ENCODE assay signal across 1 cellular context in the genomic region with DNA sequence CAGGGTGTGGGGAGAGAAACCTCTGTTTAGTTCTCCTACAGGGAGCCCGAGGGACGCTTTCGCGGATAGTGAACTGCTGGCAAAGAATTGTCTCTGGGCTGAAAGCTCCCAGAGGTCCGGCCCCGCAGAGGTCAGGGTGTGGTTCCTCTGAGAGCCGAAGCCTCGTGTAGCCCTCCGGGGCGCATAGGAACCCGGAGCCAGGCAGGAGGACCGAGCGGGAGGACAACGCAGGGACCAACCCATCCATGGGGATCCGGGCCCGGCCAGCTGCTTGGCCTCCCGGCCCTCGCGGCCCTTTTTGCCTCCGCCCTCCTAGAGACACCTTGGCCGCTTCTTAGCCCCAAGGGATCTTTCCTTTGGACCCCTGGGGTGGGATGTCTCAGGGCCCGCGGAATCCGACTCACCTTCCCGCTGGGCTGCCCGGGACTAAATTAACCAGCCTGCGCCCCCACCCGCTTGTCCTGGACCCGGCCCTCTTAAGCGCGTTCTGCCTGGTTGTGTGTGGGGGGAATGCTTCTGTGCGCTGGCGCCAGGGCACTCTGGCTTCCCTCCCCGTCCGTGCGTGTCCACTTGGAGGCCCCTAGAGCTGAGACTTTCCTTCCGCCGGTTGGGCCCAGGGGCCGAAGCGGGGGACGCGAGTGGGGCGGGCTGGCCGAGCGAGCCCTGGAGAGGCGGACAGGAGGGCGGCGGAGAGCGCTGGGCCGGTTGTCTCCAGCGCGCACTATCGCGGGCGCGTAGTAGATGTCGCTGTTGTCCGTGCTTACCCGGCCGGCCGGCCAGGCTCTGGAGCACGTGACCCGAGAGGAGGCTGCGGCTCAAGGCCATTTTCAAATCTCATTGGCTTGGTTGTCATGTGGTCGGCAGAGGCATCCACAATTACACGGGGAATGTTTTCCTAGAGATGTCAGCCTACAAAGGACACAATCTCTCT.
A peak's percentile ranks its signal among the peaks of the same experiment; 100 is the strongest.
TF ChIP-seq lines count a peak whose summit lies in the region.

A gene (plus strand): TSS at position 896 of the 931 bp plus-strand sequence. CDS start 56 bp downstream, outside the sequence.

TF ChIP-seq in K562, 482 proteins besides CTCF, POLR2A, EP300 and RAD21 (continued from another document):
- no peak for TF ChIP-seq ZNF785 (CRISPR knock-in tag; IDR thresholded peaks at IDR 0.05)
- TF ChIP-seq, protein P1, sequence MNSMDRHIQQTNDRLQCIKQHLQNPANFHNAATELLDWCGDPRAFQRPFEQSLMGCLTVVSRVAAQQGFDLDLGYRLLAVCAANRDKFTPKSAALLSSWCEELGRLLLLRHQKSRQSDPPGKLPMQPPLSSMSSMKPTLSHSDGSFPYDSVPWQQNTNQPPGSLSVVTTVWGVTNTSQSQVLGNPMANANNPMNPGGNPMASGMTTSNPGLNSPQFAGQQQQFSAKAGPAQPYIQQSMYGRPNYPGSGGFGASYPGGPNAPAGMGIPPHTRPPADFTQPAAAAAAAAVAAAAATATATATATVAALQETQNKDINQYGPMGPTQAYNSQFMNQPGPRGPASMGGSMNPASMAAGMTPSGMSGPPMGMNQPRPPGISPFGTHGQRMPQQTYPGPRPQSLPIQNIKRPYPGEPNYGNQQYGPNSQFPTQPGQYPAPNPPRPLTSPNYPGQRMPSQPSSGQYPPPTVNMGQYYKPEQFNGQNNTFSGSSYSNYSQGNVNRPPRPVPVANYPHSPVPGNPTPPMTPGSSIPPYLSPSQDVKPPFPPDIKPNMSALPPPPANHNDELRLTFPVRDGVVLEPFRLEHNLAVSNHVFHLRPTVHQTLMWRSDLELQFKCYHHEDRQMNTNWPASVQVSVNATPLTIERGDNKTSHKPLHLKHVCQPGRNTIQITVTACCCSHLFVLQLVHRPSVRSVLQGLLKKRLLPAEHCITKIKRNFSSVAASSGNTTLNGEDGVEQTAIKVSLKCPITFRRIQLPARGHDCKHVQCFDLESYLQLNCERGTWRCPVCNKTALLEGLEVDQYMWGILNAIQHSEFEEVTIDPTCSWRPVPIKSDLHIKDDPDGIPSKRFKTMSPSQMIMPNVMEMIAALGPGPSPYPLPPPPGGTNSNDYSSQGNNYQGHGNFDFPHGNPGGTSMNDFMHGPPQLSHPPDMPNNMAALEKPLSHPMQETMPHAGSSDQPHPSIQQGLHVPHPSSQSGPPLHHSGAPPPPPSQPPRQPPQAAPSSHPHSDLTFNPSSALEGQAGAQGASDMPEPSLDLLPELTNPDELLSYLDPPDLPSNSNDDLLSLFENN (IDR thresholded peaks at IDR 0.05; ENCODE audit: low read depth in 2 of 2, low read length in 2 of 2) = no peak
- no peak for TF ChIP-seq RBM14 (IDR thresholded peaks at IDR 0.05; ENCODE audit: borderline replicate concordance, insufficient read depth, low read depth, low read length)
- TF ChIP-seq, protein P2, sequence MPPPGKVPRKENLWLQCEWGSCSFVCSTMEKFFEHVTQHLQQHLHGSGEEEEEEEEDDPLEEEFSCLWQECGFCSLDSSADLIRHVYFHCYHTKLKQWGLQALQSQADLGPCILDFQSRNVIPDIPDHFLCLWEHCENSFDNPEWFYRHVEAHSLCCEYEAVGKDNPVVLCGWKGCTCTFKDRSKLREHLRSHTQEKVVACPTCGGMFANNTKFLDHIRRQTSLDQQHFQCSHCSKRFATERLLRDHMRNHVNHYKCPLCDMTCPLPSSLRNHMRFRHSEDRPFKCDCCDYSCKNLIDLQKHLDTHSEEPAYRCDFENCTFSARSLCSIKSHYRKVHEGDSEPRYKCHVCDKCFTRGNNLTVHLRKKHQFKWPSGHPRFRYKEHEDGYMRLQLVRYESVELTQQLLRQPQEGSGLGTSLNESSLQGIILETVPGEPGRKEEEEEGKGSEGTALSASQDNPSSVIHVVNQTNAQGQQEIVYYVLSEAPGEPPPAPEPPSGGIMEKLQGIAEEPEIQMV (tag; conservative IDR thresholded peaks at IDR 0.05; ENCODE audit: low read depth) = no peak
- TF ChIP-seq, protein P3, sequence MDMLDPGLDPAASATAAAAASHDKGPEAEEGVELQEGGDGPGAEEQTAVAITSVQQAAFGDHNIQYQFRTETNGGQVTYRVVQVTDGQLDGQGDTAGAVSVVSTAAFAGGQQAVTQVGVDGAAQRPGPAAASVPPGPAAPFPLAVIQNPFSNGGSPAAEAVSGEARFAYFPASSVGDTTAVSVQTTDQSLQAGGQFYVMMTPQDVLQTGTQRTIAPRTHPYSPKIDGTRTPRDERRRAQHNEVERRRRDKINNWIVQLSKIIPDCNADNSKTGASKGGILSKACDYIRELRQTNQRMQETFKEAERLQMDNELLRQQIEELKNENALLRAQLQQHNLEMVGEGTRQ (CRISPR knock-in tag; IDR thresholded peaks at IDR 0.05) = peak; percentile 86
- no peak for TF ChIP-seq RFX1 (IDR thresholded peaks at IDR 0.05)
- no peak for TF ChIP-seq NUFIP1 (IDR thresholded peaks at IDR 0.05; ENCODE audit: partially characterized antibody)
- TF ChIP-seq ZNF780A (CRISPR knock-in tag; IDR thresholded peaks at IDR 0.05) = no peak
- no peak for TF ChIP-seq ZBTB7A (IDR thresholded peaks at IDR 0.05; ENCODE audit: borderline replicate concordance, control insufficient read depth, low read depth, low read length)
- peak; percentile 22; the same call in 1 of the 2 replicates for TF ChIP-seq TOE1 (IDR thresholded peaks at IDR 0.05; ENCODE audit: borderline replicate concordance)
- no peak for TF ChIP-seq TOE1 (CRISPR knock-in tag; IDR thresholded peaks at IDR 0.05; ENCODE audit: borderline replicate concordance, low read depth)
- TF ChIP-seq ZNF717 (CRISPR knock-in tag; IDR thresholded peaks at IDR 0.05) = no peak
- TF ChIP-seq, protein P4, sequence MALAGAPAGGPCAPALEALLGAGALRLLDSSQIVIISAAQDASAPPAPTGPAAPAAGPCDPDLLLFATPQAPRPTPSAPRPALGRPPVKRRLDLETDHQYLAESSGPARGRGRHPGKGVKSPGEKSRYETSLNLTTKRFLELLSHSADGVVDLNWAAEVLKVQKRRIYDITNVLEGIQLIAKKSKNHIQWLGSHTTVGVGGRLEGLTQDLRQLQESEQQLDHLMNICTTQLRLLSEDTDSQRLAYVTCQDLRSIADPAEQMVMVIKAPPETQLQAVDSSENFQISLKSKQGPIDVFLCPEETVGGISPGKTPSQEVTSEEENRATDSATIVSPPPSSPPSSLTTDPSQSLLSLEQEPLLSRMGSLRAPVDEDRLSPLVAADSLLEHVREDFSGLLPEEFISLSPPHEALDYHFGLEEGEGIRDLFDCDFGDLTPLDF (CRISPR knock-in tag; IDR thresholded peaks at IDR 0.05) = no peak
- no peak for TF ChIP-seq RBBP5 (IDR thresholded peaks at IDR 0.05; ENCODE audit: borderline replicate concordance, insufficient read depth, low read length, poor library complexity, severe bottlenecking)
- TF ChIP-seq ETS2 (tag; IDR thresholded peaks at IDR 0.05; ENCODE audit: borderline replicate concordance, poor library complexity, severe bottlenecking) = no peak
- no peak for TF ChIP-seq NCOR1 (IDR thresholded peaks at IDR 0.05)
- TF ChIP-seq, protein P5, sequence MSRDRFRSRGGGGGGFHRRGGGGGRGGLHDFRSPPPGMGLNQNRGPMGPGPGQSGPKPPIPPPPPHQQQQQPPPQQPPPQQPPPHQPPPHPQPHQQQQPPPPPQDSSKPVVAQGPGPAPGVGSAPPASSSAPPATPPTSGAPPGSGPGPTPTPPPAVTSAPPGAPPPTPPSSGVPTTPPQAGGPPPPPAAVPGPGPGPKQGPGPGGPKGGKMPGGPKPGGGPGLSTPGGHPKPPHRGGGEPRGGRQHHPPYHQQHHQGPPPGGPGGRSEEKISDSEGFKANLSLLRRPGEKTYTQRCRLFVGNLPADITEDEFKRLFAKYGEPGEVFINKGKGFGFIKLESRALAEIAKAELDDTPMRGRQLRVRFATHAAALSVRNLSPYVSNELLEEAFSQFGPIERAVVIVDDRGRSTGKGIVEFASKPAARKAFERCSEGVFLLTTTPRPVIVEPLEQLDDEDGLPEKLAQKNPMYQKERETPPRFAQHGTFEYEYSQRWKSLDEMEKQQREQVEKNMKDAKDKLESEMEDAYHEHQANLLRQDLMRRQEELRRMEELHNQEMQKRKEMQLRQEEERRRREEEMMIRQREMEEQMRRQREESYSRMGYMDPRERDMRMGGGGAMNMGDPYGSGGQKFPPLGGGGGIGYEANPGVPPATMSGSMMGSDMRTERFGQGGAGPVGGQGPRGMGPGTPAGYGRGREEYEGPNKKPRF (IDR thresholded peaks at IDR 0.05; ENCODE audit: low read depth, low read length) = no peak
- TF ChIP-seq ZNF384 (IDR thresholded peaks at IDR 0.05; ENCODE audit: low read depth, low read length) = no peak
- TF ChIP-seq ZNF282 (CRISPR knock-in tag; IDR thresholded peaks at IDR 0.05) = no peak
- TF ChIP-seq ZNF76 (CRISPR knock-in tag; IDR thresholded peaks at IDR 0.05; ENCODE audit: borderline replicate concordance) = no peak
- TF ChIP-seq, protein P6, sequence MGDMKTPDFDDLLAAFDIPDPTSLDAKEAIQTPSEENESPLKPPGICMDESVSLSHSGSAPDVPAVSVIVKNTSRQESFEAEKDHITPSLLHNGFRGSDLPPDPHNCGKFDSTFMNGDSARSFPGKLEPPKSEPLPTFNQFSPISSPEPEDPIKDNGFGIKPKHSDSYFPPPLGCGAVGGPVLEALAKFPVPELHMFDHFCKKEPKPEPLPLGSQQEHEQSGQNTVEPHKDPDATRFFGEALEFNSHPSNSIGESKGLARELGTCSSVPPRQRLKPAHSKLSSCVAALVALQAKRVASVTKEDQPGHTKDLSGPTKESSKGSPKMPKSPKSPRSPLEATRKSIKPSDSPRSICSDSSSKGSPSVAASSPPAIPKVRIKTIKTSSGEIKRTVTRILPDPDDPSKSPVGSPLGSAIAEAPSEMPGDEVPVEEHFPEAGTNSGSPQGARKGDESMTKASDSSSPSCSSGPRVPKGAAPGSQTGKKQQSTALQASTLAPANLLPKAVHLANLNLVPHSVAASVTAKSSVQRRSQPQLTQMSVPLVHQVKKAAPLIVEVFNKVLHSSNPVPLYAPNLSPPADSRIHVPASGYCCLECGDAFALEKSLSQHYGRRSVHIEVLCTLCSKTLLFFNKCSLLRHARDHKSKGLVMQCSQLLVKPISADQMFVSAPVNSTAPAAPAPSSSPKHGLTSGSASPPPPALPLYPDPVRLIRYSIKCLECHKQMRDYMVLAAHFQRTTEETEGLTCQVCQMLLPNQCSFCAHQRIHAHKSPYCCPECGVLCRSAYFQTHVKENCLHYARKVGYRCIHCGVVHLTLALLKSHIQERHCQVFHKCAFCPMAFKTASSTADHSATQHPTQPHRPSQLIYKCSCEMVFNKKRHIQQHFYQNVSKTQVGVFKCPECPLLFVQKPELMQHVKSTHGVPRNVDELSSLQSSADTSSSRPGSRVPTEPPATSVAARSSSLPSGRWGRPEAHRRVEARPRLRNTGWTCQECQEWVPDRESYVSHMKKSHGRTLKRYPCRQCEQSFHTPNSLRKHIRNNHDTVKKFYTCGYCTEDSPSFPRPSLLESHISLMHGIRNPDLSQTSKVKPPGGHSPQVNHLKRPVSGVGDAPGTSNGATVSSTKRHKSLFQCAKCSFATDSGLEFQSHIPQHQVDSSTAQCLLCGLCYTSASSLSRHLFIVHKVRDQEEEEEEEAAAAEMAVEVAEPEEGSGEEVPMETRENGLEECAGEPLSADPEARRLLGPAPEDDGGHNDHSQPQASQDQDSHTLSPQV (IDR thresholded peaks at IDR 0.05) = no peak
- TF ChIP-seq RAD51 (IDR thresholded peaks at IDR 0.05; ENCODE audit: borderline replicate concordance, low read depth) = peak; percentile 72
- no peak for TF ChIP-seq EZH2 (IDR thresholded peaks at IDR 0.05; ENCODE audit: borderline replicate concordance, low read depth, low read length)
- TF ChIP-seq, protein P7, sequence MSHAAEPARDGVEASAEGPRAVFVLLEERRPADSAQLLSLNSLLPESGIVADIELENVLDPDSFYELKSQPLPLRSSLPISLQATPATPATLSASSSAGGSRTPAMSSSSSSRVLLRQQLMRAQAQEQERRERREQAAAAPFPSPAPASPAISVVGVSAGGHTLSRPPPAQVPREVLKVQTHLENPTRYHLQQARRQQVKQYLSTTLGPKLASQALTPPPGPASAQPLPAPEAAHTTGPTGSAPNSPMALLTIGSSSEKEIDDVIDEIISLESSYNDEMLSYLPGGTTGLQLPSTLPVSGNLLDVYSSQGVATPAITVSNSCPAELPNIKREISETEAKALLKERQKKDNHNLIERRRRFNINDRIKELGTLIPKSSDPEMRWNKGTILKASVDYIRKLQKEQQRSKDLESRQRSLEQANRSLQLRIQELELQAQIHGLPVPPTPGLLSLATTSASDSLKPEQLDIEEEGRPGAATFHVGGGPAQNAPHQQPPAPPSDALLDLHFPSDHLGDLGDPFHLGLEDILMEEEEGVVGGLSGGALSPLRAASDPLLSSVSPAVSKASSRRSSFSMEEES (CRISPR knock-in tag; IDR thresholded peaks at IDR 0.05) = peak; percentile 96
- TF ChIP-seq BHLHE40 (IDR thresholded peaks at IDR 0.05; ENCODE audit: low read length) = peak; percentile 52
- TF ChIP-seq, protein P8, sequence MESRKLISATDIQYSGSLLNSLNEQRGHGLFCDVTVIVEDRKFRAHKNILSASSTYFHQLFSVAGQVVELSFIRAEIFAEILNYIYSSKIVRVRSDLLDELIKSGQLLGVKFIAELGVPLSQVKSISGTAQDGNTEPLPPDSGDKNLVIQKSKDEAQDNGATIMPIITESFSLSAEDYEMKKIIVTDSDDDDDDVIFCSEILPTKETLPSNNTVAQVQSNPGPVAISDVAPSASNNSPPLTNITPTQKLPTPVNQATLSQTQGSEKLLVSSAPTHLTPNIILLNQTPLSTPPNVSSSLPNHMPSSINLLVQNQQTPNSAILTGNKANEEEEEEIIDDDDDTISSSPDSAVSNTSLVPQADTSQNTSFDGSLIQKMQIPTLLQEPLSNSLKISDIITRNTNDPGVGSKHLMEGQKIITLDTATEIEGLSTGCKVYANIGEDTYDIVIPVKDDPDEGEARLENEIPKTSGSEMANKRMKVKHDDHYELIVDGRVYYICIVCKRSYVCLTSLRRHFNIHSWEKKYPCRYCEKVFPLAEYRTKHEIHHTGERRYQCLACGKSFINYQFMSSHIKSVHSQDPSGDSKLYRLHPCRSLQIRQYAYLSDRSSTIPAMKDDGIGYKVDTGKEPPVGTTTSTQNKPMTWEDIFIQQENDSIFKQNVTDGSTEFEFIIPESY (CRISPR knock-in tag; IDR thresholded peaks at IDR 0.05) = peak; percentile 79
- TF ChIP-seq, protein P9, sequence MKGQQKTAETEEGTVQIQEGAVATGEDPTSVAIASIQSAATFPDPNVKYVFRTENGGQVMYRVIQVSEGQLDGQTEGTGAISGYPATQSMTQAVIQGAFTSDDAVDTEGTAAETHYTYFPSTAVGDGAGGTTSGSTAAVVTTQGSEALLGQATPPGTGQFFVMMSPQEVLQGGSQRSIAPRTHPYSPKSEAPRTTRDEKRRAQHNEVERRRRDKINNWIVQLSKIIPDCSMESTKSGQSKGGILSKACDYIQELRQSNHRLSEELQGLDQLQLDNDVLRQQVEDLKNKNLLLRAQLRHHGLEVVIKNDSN (CRISPR knock-in tag; IDR thresholded peaks at IDR 0.05) = peak; percentile 66
